Comparison of ENCODE assay signal across 8 cellular contexts in the genomic region with DNA sequence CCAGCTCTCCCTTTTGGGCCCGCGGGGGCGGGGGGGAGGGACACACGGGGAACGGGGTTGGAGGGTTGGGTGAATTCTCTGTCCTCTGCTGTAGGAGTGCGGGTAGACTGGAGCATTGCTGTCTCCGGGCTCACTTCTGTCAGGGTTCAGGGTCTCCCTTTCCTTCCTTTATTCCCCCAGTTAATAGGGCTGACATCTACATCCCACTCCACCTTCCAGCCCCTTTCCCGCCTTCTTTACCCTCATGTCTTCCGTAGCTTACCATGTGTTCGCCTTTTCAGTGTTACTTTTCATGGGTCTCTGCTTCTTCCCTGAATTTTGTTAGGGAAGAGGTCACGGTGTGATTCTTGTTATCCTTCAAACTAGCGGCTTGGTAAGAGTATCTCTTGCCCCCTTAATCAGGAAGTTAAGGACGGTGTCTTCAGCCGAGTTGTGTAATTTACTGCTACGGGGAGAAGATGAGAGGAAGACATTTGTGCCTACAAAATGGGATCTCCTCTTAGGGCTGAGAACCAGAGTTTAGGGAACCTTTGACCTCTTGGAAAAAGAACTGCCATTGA. TPM values are rescaled to one million over a fixed set of nuclear protein-coding genes. Genes with fewer than 3 reads are reported as not detected.
DNase-seq lines count a peak whose midpoint lies in the region; ATAC-seq, FAIRE-seq and TF ChIP-seq lines count a peak whose summit lies in the region.

No MANE protein-coding gene starts in this region.

- TF ChIP-seq RAD21 in A549 (conservative IDR thresholded peaks at IDR 0.05 in 1 of 2, IDR thresholded peaks at IDR 0.05 in 1 of 2) = no peak

- H3K27ac Mint-ChIP-seq in astrocyte (ENCODE audit: unreplicated experiment) = peak overlapping the region; percentile 14

- H3K4me3 ChIP-seq in A549 (peak overlapping the region; percentile 82), Loucy (ENCODE audit: low read length, poor library complexity, severe bottlenecking) (peak overlapping the region; percentile 87), astrocyte (ENCODE audit: insufficient read depth, low read depth, low read length) (peak overlapping the region; percentile 95), suprapubic skin (peak overlapping the region; percentile 88)

- intact Hi-C loops in left colon (cut with DNase I, micrococcal nuclease) = no loop called here

- no peaks in the 10 kb centered on the region for H3K36me3 ChIP-seq in Loucy (ENCODE audit: insufficient read depth, low read length)
- H3K36me3 ChIP-seq in astrocyte (ENCODE audit: insufficient read depth, low read length) = no peaks in the 10 kb centered on the region
- no peaks in the 10 kb centered on the region for H3K36me3 ChIP-seq in suprapubic skin

- no peaks in the 10 kb centered on the region for H3K9me3 Mint-ChIP-seq in astrocyte (ENCODE audit: unreplicated experiment)

- 3% methylated on average over 10 of the region's 15 CpGs for WGBS in A549 (ENCODE audit: missing lambda C conversion rate)
- WGBS in suprapubic skin = 0% methylated on average over 15 of the region's 15 CpGs

- DNase-seq in A549 (ENCODE audit: low read depth in 1 of 2, low spot score in 1 of 2) (peak in 1 of 2 experiments; percentile 9), astrocyte (ENCODE audit: low read depth) (no peak), left colon (no peak), suprapubic skin (ENCODE audit: low spot score in 2 of 2) (no peak), H4 (ENCODE audit: low spot score) (no peak), NCI-H1048 (lab: John Stamatoyannopoulos, UW) (no peak)

- H3K27ac ChIP-seq in A549 = peak overlapping the region; percentile 91 to 99
- peak overlapping the region; percentile 84 for H3K27ac ChIP-seq in astrocyte (ENCODE audit: low read depth, low read length)
- peak overlapping the region; percentile 97 for H3K27ac ChIP-seq in suprapubic skin

- TF ChIP-seq POLR2A in A549 (IDR thresholded peaks at IDR 0.05; ENCODE audit: low read length) = no peak
- TF ChIP-seq POLR2A in GM18505 (IDR thresholded peaks at IDR 0.05; ENCODE audit: borderline replicate concordance, extremely low read depth, insufficient read depth, insufficient read length) = no peak
- no peak for TF ChIP-seq POLR2A in suprapubic skin (IDR thresholded peaks at IDR 0.05)

- no peaks in the 10 kb centered on the region for H3K27me3 Mint-ChIP-seq in astrocyte (ENCODE audit: low read depth, unreplicated experiment)

- H3K36me3 Mint-ChIP-seq in astrocyte (ENCODE audit: low read depth, unreplicated experiment) = no peaks in the 10 kb centered on the region

- POLR2A ChIA-PET in A549 (lab: Yijun Ruan, JAX) = no interaction called here

- ATAC-seq in A549 = peak in 1 of 2 experiments; percentile 65; a peak in 4 of 6 replicates
- ATAC-seq in GM18505 (IDR thresholded peaks at IDR 0.05; ENCODE audit: unreplicated experiment) = peak; percentile 5
- ATAC-seq in left colon = peak; percentile 19

- H3K4me2 ChIP-seq in A549 = peak overlapping the region; percentile 73
- H3K4me2 ChIP-seq in Loucy (ENCODE audit: low read depth, low read length, poor library complexity, severe bottlenecking) = peak overlapping the region; percentile 88
- peak overlapping the region; percentile 99 for H3K4me2 ChIP-seq in astrocyte (ENCODE audit: low read length)

- H3K79me2 ChIP-seq in Loucy (ENCODE audit: insufficient read depth, low read length) (peaks cover 66% of the 10 kb centered on the region), astrocyte (ENCODE audit: insufficient read depth, low read length) (peaks cover 55% of the 10 kb centered on the region)

- peaks cover 52% of the 10 kb centered on the region for H4K20me1 ChIP-seq in Loucy (ENCODE audit: insufficient read depth, low read length, poor library complexity, severe bottlenecking)
- H4K20me1 ChIP-seq in astrocyte (ENCODE audit: insufficient read depth, low read length) = peaks cover 38% of the 10 kb centered on the region

- H3K27me3 ChIP-seq in Loucy (ENCODE audit: insufficient read depth, low read length, poor library complexity, severe bottlenecking) = no peaks in the 10 kb centered on the region
- no peaks in the 10 kb centered on the region for H3K27me3 ChIP-seq in astrocyte (ENCODE audit: insufficient read depth, low read length)
- H3K27me3 ChIP-seq in suprapubic skin = no peaks in the 10 kb centered on the region

- FAIRE-seq in A549 (lab: Jason Lieb, UNC) (no peak), astrocyte (lab: Jason Lieb, UNC) (no peak)

- H3K4me1 ChIP-seq in A549 = peaks cover 7% of the 10 kb centered on the region; the same call in 2 of the 3 replicates
- peaks cover 68% of the 10 kb centered on the region for H3K4me1 ChIP-seq in Loucy (ENCODE audit: insufficient read depth, low read length, poor library complexity, severe bottlenecking)
- peaks cover 9% of the 10 kb centered on the region for H3K4me1 ChIP-seq in astrocyte (ENCODE audit: insufficient read depth, low read length)
- peaks cover 63% of the 10 kb centered on the region for H3K4me1 ChIP-seq in suprapubic skin

- no peaks in the 10 kb centered on the region for H3K9me2 ChIP-seq in Loucy (replicated peaks; ENCODE audit: low read depth, low read length)

- H3K9ac ChIP-seq in Loucy (ENCODE audit: low read depth, low read length, poor library complexity, severe bottlenecking) (peak overlapping the region; percentile 78), astrocyte (ENCODE audit: low read length) (peak overlapping the region; percentile 90)

- TF ChIP-seq CTCF in A549 (IDR thresholded peaks at IDR 0.05) = no peak
- TF ChIP-seq CTCF in Loucy (conservative IDR thresholded peaks at IDR 0.05; ENCODE audit: low read length) = no peak
- no peak for TF ChIP-seq CTCF in astrocyte (IDR thresholded peaks at IDR 0.05; ENCODE audit: insufficient read depth, low read depth, low read length)
- TF ChIP-seq CTCF in suprapubic skin (IDR thresholded peaks at IDR 0.05) = no peak

- CTCF ChIA-PET in A549 (lab: Yijun Ruan, JAX) = interaction anchor here (4.9 kb wide), 1 partner anchor 112 kb away, joined by 19 read pairs; no protein-coding TSS in a partner anchor

- no peaks in the 10 kb centered on the region for H3K9me3 ChIP-seq in A549
- H3K9me3 ChIP-seq in Loucy (ENCODE audit: insufficient read depth, low read depth, low read length) = no peaks in the 10 kb centered on the region
- H3K9me3 ChIP-seq in astrocyte (ENCODE audit: insufficient read depth, low read depth, low read length) = no peaks in the 10 kb centered on the region
- no peaks in the 10 kb centered on the region for H3K9me3 ChIP-seq in suprapubic skin

- no peak overlapping the region; the same call in 1 of the 2 replicates for H2AFZ ChIP-seq in Loucy (ENCODE audit: low read length)
- peak overlapping the region; percentile 31 for H2AFZ ChIP-seq in astrocyte (ENCODE audit: low read depth, low read length)

- H3F3A ChIP-seq in Loucy (ENCODE audit: low read depth) = no peaks in the 10 kb centered on the region

- TF ChIP-seq EP300 in A549 (IDR thresholded peaks at IDR 0.05) (no peak), suprapubic skin (IDR thresholded peaks at IDR 0.05) (no peak)

- peaks cover 18% of the 10 kb centered on the region for H3K4me1 Mint-ChIP-seq in astrocyte (ENCODE audit: low read depth, unreplicated experiment)

- H3K4me3 Mint-ChIP-seq in astrocyte (ENCODE audit: unreplicated experiment) = peak overlapping the region; percentile 91

TF ChIP-seq in A549, 52 proteins besides CTCF, POLR2A, EP300 and RAD21 (continues in another document):
- no peak for TF ChIP-seq REST (IDR thresholded peaks at IDR 0.05)
- TF ChIP-seq BCL3 (IDR thresholded peaks at IDR 0.05) = no peak

RNA-seq across cellular contexts. Expression of gene RAP1A, which starts 0.9 kb away (rescaled TPM):
- polyA plus RNA-seq in A549 (2011; rRNA removed) = 32.8 and 39.8 TPM in 2 replicates
- polyA plus RNA-seq in A549 (2012; cell fraction: cytosol; rRNA removed) = 10.3 and 11.4 TPM in 2 replicates
- polyA plus RNA-seq in A549 (2012; cell fraction: nucleus; rRNA removed) = 1.1 and 2.2 TPM in 2 replicates
- 33.4 to 37.3 TPM (median 37.1 TPM) in 3 replicates for polyA plus RNA-seq in A549 (2017; fragmentation: RNase III; extraction: RNeasy Plus Mini Kit Qiagen cat#74134 plus additional on column Dnase treatment)
- 6.3 and 6.7 TPM in 2 replicates for polyA minus RNA-seq in A549 (2011; rRNA and poly(A)+ RNA removed)
- total RNA-seq in astrocyte = 63.9 and 66.6 TPM in 2 replicates
- total RNA-seq in left colon = 100 to 1,000 TPM in 1 of 2 donors, 10 to 100 TPM in 1; 82.3 to 113 TPM
- total RNA-seq in suprapubic skin = 10 to 100 TPM; 31.0 to 38.4 (median 35.3) TPM
- total RNA-seq in H4 (2014; rRNA removed; shearing (Covaris generic)) = 20.0 and 32.4 TPM in 2 replicates
